Comparison of ENCODE assay signal across 20 cellular contexts in genomic region chr5:44997506-44997905, GRCh38.
"Had no signal": no experiment of that assay in that cellular context is flagged by ENCODE, and none has a peak within 500 bp of the region (broad histone marks: within the 10 kb centered on the region; RNA-seq: fewer than 3 reads in every experiment).

No MANE protein-coding gene starts in this region.

- H3K27ac ChIP-seq: epithelial cell of prostate, esophagus muscularis mucosa, gastrocnemius medialis, right atrium auricular region, sigmoid colon, skin epidermis, thoracic aorta, transverse colon had no signal

- H3K4me3 ChIP-seq: esophagus muscularis mucosa, gastrocnemius medialis, mucosa of descending colon, right atrium auricular region, sigmoid colon, skin epidermis, thoracic aorta, transverse colon had no signal

- H3K4me1 ChIP-seq: esophagus muscularis mucosa, gastrocnemius medialis, right atrium auricular region, sigmoid colon, transverse colon had no signal

- H3K9me3 ChIP-seq: esophagus muscularis mucosa, gastrocnemius medialis, right atrium auricular region, sigmoid colon, thoracic aorta, transverse colon had no signal

- DNase-seq: effector memory CD8-positive, alpha-beta T cell; gastrocnemius medialis; glutamatergic neuron; islet precursor cell; mammary epithelial cell; mucosa of descending colon; naive thymus-derived CD8-positive, alpha-beta T cell; posterior cingulate gyrus; sigmoid colon; stimulated activated CD4-positive, alpha-beta T cell treated with anti-CD3 and anti-CD28 coated beads, Interleukin-2, amount 100 ng/mL, for 24 hours; stimulated activated CD4-positive, alpha-beta T cell treated with anti-CD3 and anti-CD28 coated beads, Interleukin-4, amount 100 ng/mL, for 4 hours; stimulated activated naive B cell treated with anti-CD40 and anti-IgM and Interleukin-4, amounts not matched to agents 10 μg/mL and 1 μg/mL and 100 μg/mL, for 72 hours; stimulated activated naive CD8-positive, alpha-beta T cell treated with anti-CD3 and anti-CD28 coated beads, Interleukin-15, amount 100 ng/mL, for 72 hours; transverse colon had no signal

- H3K27me3 ChIP-seq: esophagus muscularis mucosa, gastrocnemius medialis, right atrium auricular region, sigmoid colon, transverse colon had no signal

- ATAC-seq: effector memory CD8-positive, alpha-beta T cell; gastrocnemius medialis; left lobe of liver; mucosa of descending colon; naive thymus-derived CD8-positive, alpha-beta T cell; stimulated activated naive B cell treated with anti-CD40 and anti-IgM and Interleukin-4, amounts not matched to agents 10 μg/mL and 1 μg/mL and 100 μg/mL, for 72 hours; stimulated activated naive CD8-positive, alpha-beta T cell treated with anti-CD3 and anti-CD28 coated beads, Interleukin-15, amount 100 ng/mL, for 72 hours had no signal

- H3K36me3 ChIP-seq: esophagus muscularis mucosa, gastrocnemius medialis, right atrium auricular region, sigmoid colon, thoracic aorta, transverse colon had no signal
